Comparison of ENCODE assay signal across 23 cellular contexts in the genomic region with DNA sequence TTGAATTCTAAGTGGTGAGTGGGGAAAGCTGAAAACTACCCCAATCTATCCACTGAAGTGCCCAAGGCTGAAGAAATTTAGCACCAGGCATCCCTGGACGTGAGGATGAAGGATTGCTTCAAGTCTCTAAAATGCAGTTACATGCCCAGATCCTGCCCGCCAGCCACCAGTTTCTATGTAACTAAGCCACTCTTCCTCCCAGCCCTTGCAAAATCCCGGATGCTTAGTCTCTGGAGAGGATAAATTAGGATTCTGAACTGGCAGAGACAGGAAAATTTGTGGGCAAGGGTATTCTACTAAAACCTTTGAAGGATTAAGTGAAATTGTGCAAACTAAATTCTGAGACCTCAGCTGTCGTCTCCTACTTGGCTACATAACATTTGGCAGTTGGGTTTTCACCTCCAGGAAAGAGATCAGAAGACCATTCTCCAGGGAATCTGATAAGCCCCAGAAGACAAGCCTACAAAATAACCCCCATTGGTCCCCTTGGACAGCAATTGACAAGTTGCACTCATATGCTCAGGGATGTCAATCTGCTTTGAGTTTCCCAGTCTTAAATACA.
"Had no signal": no experiment of that assay in that cellular context is flagged by ENCODE, and none has a peak within 500 bp of the region (broad histone marks: within the 10 kb centered on the region; RNA-seq: fewer than 3 reads in every experiment).

No MANE protein-coding gene starts in this region.

- ATAC-seq: activated CD4-positive, alpha-beta T cell treated with anti-CD3 and anti-CD28 coated beads for 36 hours; activated T-helper 17 cell treated with anti-CD3 and anti-CD28 coated beads, Interleukin-2, amount 50 U/mL, for 72 hours; T-cell had no signal

- H3K27ac ChIP-seq: VCaP had no signal

- DNase-seq: activated CD4-positive, alpha-beta memory T cell treated with anti-CD3 and anti-CD28 coated beads, Interleukin-2, amount 10 ng/mL, durations not matched to agents 7 days and 5 days; activated CD4-positive, alpha-beta T cell treated with anti-CD3 and anti-CD28 coated beads for 36 hours; activated CD4-positive, alpha-beta T cell treated with anti-CD3 and anti-CD28 coated beads, Interleukin-2, amount 50 U/mL, for 1 hour; activated gamma-delta T cell; activated naive CD4-positive, alpha-beta T cell treated with anti-CD3 and anti-CD28 coated beads for 36 hours; activated T-cell treated with anti-CD3 and anti-CD28 coated beads for 4 hours; activated T-cell treated with anti-CD3 and anti-CD28 coated beads, Interleukin-2, amount 50 U/mL, for 48 hours; anterior cingulate cortex; cerebellar nuclear complex; Karpas-422; NCI-H1092; NCI-H1417; NCI-H2029; NCI-H2107; NCI-H2171 treated with DMSO at 0.1 percent for 48 hours; NCI-H226; NCI-H526; SHP77; T-cell; T-helper 2 cell; T1000 had no signal
